ENCODE assay signal across 8 cellular contexts in the genomic region with DNA sequence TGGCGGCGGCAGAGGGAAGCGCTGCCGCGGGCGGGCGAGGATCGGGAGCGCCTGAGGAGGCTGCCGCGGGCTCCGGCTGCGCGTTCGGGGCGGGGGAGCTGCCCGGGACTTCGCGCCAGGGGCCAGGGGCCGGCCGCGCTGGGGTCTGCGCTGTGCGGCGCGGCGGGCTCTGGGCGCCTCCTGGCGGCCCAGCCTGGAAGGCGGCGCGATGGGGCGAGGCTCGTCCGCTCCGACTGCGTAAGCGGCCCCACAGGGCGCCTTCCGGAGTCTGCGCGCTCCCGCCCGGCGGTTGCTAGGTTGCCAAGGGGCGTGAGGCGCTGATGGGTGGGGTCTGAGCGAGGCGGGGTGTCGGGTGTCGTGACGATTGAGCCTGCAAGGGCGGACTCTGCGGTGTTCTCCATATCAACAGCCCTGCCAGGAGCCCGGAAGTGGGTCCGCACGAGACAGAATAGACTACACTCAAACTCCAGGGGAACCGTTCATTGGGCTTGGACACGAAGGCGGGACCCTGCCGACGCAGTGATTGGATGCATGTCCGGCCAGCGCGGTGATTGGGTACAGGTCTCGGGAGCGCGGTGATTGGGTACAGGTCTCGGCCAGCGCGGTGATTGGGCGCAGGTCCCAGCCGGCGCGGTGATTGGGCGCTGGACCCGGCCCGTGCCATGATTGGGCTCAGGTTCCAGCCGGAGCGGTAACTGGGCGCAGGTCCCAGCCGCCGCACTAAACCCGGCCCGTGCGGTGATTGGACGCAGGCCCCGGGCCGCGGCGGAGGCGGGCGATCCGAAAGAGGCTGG. TPM values are rescaled to one million over a fixed set of nuclear protein-coding genes. Genes with fewer than 3 reads are reported as not detected.
DNase-seq lines count a peak whose midpoint lies in the region; ATAC-seq, FAIRE-seq and TF ChIP-seq lines count a peak whose summit lies in the region.

TSS of gene TEDC1 (plus strand) at position 675 of the 794 bp plus-strand sequence. CDS start 130 bp downstream, outside the sequence.

- H3K9me3 ChIP-seq in small intestine (ENCODE audit: control insufficient read depth, low read depth) = no peaks in the 10 kb centered on the region

- POLR2A ChIA-PET in WTC11 (lab: Charles Lee) = interaction anchor here (1.7 kb wide), 1 partner anchor 10 kb away, joined by 10 read pairs; no protein-coding TSS in a partner anchor

- CTCF ChIA-PET in WTC11 (lab: Charles Lee) = interaction anchor here (0.6 to 3.4 kb wide), 18 partner anchors 8 to 336 kb away, joined by 3 to 93 read pairs (median 8); partner anchors contain the start of gene BRF1

- in situ Hi-C loops in GM18951 (cut with MboI; ENCODE audit: low sequenced_read_pairs, unreplicated experiment) = no loop called here

- H3K36me3 Mint-ChIP-seq in WTC11 = no peaks in the 10 kb centered on the region

- peak; percentile 100 for DNase-seq in AG09319 (ENCODE audit: extremely low read depth, low read depth)
- peak; percentile 100 for DNase-seq in NCI-H226
- DNase-seq in WTC11 (ENCODE audit: low spot score) = peak; percentile 97
- DNase-seq in cardiac fibroblast (ENCODE audit: low read depth in 2 of 2) = peak; percentile 100
- peak; percentile 93 for DNase-seq in iPS-NIHi11 (ENCODE audit: low spot score)
- peak; percentile 100 for DNase-seq in small intestine

- H3K9me3 Mint-ChIP-seq in WTC11 = no peaks in the 10 kb centered on the region

- peak; percentile 81 for TF ChIP-seq POLR2A in GM18951 (IDR thresholded peaks at IDR 0.05; ENCODE audit: extremely low read depth, insufficient read depth, insufficient read length)

- peak; percentile 66 for ATAC-seq in HG03196 (IDR thresholded peaks at IDR 0.05; ENCODE audit: unreplicated experiment)
- ATAC-seq in WTC11 = peak; percentile 82

- H3K4me3 ChIP-seq in cardiac fibroblast (replicated peaks in 1 of 2; ENCODE audit: low read depth in 2 of 2, low read length in 2 of 2) (peak within 1 kb of the TSS; percentile 61 to 72), small intestine (ENCODE audit: low read depth in 1 of 2, low read length in 2 of 2) (peak within 1 kb of the TSS; percentile 59 to 62)

- H3K27ac Mint-ChIP-seq in WTC11 = no peak within 1 kb of the TSS; the same call in none of the 2 replicates

- WGBS in small intestine, 3 donors = 0% methylated on average over 66 to 94 of the region's 94 CpGs

- TF ChIP-seq CTCF in AG09319 (IDR thresholded peaks at IDR 0.05; ENCODE audit: low read depth, low read length) (peak; percentile 53), WTC11 (IDR thresholded peaks at IDR 0.05) (peak; percentile 52; the same call in 1 of the 2 replicates), cardiac fibroblast (IDR thresholded peaks at IDR 0.05; ENCODE audit: low read depth, low read length) (peak; percentile 41)

- peak within 1 kb of the TSS; percentile 95 to 96 for H3K27ac ChIP-seq in small intestine (ENCODE audit: low read depth in 1 of 2, low read length in 1 of 2)

- peaks cover 4% of the 10 kb centered on the region for H3K4me1 Mint-ChIP-seq in WTC11

- H3K27me3 Mint-ChIP-seq in WTC11 (ENCODE audit: low read depth) = peaks cover 38% of the 10 kb centered on the region

- H3K36me3 ChIP-seq in small intestine (ENCODE audit: control insufficient read depth in 2 of 2, insufficient read depth in 2 of 2, low read length in 2 of 2) = no peaks in the 10 kb centered on the region

- peak; percentile 95 for FAIRE-seq in small intestine (lab: Jason Lieb, UNC)

- H3K4me1 ChIP-seq in small intestine (ENCODE audit: control insufficient read depth in 2 of 2, insufficient read depth in 1 of 2, low read depth in 1 of 2, low read length in 1 of 2) = no peaks in the 10 kb centered on the region

- H3K27me3 ChIP-seq in small intestine (ENCODE audit: control insufficient read depth in 2 of 2, insufficient read depth in 2 of 2, low read length in 2 of 2) = no peaks in the 10 kb centered on the region

- peak within 1 kb of the TSS; percentile 71 for H3K4me3 Mint-ChIP-seq in WTC11

TF ChIP-seq in WTC11, 78 proteins besides CTCF, POLR2A, EP300 and RAD21 (continues in another document):
- TF ChIP-seq GABPB1 (CRISPR knock-in tag; IDR thresholded peaks at IDR 0.05) (peak; percentile 92), SMAD4 (CRISPR knock-in tag; IDR thresholded peaks at IDR 0.05) (no peak), FOXP4 (CRISPR knock-in tag; IDR thresholded peaks at IDR 0.05) (0 out of 2 replicates have a peak, but pooled peaks have one; percentile 40), ESRRA (CRISPR knock-in tag; IDR thresholded peaks at IDR 0.05; ENCODE audit: borderline replicate concordance) (peak; percentile 84; the same call in 1 of the 2 replicates), ZNF396 (CRISPR knock-in tag; IDR thresholded peaks at IDR 0.05; ENCODE audit: borderline replicate concordance) (no peak), HMGXB4 (CRISPR knock-in tag; IDR thresholded peaks at IDR 0.05) (no peak), TP53 (CRISPR knock-in tag; IDR thresholded peaks at IDR 0.05) (peak; percentile 54; the same call in 1 of the 2 replicates), GTF2I (CRISPR knock-in tag; conservative IDR thresholded peaks at IDR 0.05) (no peak), E2F4 (CRISPR knock-in tag; IDR thresholded peaks at IDR 0.05; ENCODE audit: borderline replicate concordance, low read depth) (peak; percentile 94)
- TF ChIP-seq, protein P1, sequence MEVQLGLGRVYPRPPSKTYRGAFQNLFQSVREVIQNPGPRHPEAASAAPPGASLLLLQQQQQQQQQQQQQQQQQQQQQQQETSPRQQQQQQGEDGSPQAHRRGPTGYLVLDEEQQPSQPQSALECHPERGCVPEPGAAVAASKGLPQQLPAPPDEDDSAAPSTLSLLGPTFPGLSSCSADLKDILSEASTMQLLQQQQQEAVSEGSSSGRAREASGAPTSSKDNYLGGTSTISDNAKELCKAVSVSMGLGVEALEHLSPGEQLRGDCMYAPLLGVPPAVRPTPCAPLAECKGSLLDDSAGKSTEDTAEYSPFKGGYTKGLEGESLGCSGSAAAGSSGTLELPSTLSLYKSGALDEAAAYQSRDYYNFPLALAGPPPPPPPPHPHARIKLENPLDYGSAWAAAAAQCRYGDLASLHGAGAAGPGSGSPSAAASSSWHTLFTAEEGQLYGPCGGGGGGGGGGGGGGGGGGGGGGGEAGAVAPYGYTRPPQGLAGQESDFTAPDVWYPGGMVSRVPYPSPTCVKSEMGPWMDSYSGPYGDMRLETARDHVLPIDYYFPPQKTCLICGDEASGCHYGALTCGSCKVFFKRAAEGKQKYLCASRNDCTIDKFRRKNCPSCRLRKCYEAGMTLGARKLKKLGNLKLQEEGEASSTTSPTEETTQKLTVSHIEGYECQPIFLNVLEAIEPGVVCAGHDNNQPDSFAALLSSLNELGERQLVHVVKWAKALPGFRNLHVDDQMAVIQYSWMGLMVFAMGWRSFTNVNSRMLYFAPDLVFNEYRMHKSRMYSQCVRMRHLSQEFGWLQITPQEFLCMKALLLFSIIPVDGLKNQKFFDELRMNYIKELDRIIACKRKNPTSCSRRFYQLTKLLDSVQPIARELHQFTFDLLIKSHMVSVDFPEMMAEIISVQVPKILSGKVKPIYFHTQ (CRISPR knock-in tag; IDR thresholded peaks at IDR 0.05) = no peak
- TF ChIP-seq, protein P2, sequence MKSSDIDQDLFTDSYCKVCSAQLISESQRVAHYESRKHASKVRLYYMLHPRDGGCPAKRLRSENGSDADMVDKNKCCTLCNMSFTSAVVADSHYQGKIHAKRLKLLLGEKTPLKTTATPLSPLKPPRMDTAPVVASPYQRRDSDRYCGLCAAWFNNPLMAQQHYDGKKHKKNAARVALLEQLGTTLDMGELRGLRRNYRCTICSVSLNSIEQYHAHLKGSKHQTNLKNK (CRISPR knock-in tag; IDR thresholded peaks at IDR 0.05) = no peak

RNA-seq across cellular contexts. Expression of gene TEDC1, which starts in this region (rescaled TPM):
- 16.4 to 17.9 TPM (median 16.7 TPM) in 3 replicates for total RNA-seq in WTC11 (2021)
- 10 to 100 TPM; 23.8 to 28.0 (median 23.9) TPM for polyA plus RNA-seq in small intestine

Comparison
In these comparisons a context has a peak if more than half of its experiments do, and no peak if none do; other contexts are left out.
1. Peak in every context shown above with its lines: DNase-seq, ATAC-seq, H3K4me3 ChIP-seq and H3K27ac ChIP-seq.